26 cellular contexts compared by ENCODE assay signal in the genomic region with DNA sequence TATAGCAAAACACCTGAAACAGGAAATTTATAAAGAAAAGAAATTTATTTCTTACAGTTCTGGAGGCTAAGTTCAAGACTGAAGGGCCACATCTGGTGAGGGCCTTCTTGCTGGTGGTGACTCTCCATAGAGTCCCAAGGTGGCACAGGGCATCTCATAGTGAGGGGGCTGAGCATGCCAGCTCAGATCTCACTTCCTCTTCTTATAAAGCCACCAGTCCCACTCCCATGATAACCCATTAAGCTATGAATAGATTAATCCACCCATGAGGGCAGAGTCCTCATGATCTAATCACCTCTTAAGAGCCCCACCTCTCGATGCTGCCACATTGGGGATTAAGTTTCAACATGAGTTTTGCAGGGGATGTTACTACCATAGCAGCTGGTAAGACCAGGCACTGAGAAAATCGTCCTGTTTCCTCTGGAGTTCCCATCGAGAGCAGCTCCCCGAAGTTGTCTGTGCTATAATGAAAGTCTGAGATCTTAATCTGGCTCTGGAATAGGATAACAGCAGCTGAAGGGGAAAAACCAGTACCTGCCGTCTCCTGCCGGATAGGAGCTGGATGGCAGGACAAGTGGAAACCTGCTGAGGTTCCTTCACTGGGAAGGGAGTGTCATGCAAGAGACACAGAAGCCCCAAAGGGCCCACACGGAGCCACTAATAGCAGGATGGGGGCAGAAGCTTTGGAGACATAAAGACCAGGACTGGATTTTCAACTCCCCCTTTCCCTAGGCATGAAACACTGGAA.
DNase-seq lines count a peak whose midpoint lies in the region; ATAC-seq and TF ChIP-seq lines count a peak whose summit lies in the region.
"Had no signal": no experiment of that assay in that cellular context is flagged by ENCODE, and none has a peak within 500 bp of the region (broad histone marks: within the 10 kb centered on the region; RNA-seq: fewer than 3 reads in every experiment).

No MANE protein-coding gene starts in this region.

- H3K27me3 ChIP-seq in esophagus muscularis mucosa, result peaks cover 0 to 53% (median 0%) of the 10 kb centered on the region in 4 donors
- H3K27me3 ChIP-seq: neutrophil, thyroid gland had no signal

- TF ChIP-seq EP300 in esophagus muscularis mucosa (IDR thresholded peaks at IDR 0.05), result no peak

- no peak for TF ChIP-seq CTCF in esophagus muscularis mucosa (IDR thresholded peaks at IDR 0.05)

- ATAC-seq in HG02759 (IDR thresholded peaks at IDR 0.05; ENCODE audit: unreplicated experiment), result no peak
- no peak for ATAC-seq in GM21381 (IDR thresholded peaks at IDR 0.05; ENCODE audit: unreplicated experiment)
- ATAC-seq: activated naive CD8-positive, alpha-beta T cell treated with anti-CD3 and anti-CD28 coated beads, Interleukin-2, amount 50 U/mL, for 24 hours; effector memory CD8-positive, alpha-beta T cell; GM23338; stimulated activated naive CD8-positive, alpha-beta T cell treated with anti-CD3 and anti-CD28 coated beads, Interleukin-15, Interleukin-2, amounts not matched to agents 100 U/mL and 50 U/mL, for 24 hours had no signal

- H3K4me3 ChIP-seq in esophagus muscularis mucosa, result no peak overlapping the region
- H3K4me3 ChIP-seq: GM23338, SK-N-MC, spleen, thyroid gland had no signal

- DNase-seq in DMS79 treated with DMSO at 0.1 percent for 48 hours (lab: John Stamatoyannopoulos, UW) (peak; percentile 17), DMS79 (lab: John Stamatoyannopoulos, UW) (no peak), DMS 273 (lab: John Stamatoyannopoulos, UW; ENCODE audit: unreplicated experiment) (peak; percentile 89), NCI-H524 treated with DMSO at 0.1 percent for 48 hours (lab: John Stamatoyannopoulos, UW) (peak; percentile 98), esophagus muscularis mucosa (ENCODE audit: extremely low spot score) (peak; percentile 34), ureter (ENCODE audit: low spot score) (no peak)
- DNase-seq: 8988T; activated CD4-positive, alpha-beta memory T cell treated with anti-CD3 and anti-CD28 coated beads for 36 hours; activated gamma-delta T cell; activated naive CD8-positive, alpha-beta T cell treated with anti-CD3 and anti-CD28 coated beads, Interleukin-2, amount 50 U/mL, for 24 hours; activated T-cell treated with anti-CD3 and anti-CD28 coated beads for 4 hours; AML-193; Caco-2; effector memory CD8-positive, alpha-beta T cell; kidney glomerular epithelial cell; NCI-H1092 treated with DMSO at 0.1 percent for 48 hours; NCI-H2081 treated with DMSO at 0.1 percent for 48 hours; spleen; stimulated activated CD4-positive, alpha-beta T cell treated with anti-CD3 and anti-CD28 coated beads, Interleukin-4, amount 100 ng/mL, for 1 hour; stimulated activated naive CD8-positive, alpha-beta T cell treated with anti-CD3 and anti-CD28 coated beads, Interleukin-15, Interleukin-2, amounts not matched to agents 100 U/mL and 50 U/mL, for 24 hours; thyroid gland had no signal

- H3K27ac ChIP-seq in esophagus muscularis mucosa (replicated peaks in 1 of 4), result no peak overlapping the region
- H3K27ac ChIP-seq: neutrophil, SK-N-MC, spleen, thyroid gland had no signal

- peaks cover 0 to 9% (median 8%) of the 10 kb centered on the region in 4 donors for H3K9me3 ChIP-seq in esophagus muscularis mucosa
- H3K9me3 ChIP-seq: Caco-2, neutrophil, thyroid gland had no signal

- no peaks in the 10 kb centered on the region for H3K36me3 ChIP-seq in esophagus muscularis mucosa
- H3K36me3 ChIP-seq: neutrophil, spleen, thyroid gland had no signal

- TF ChIP-seq POLR2A in esophagus muscularis mucosa (IDR thresholded peaks at IDR 0.05; ENCODE audit: low read depth), result no peak

- intact Hi-C loops in esophagus muscularis mucosa (cut with DNase I), result no loop called here

- H3K4me1 ChIP-seq in esophagus muscularis mucosa, result no peaks in the 10 kb centered on the region
- H3K4me1 ChIP-seq: Caco-2, spleen, thyroid gland had no signal

- 71% methylated on average over 7 of the region's 7 CpGs for WGBS in esophagus muscularis mucosa

Comparison
In these comparisons a context has a peak if more than half of its experiments do, and no peak if none do; other contexts are left out.
1. DNase-seq: peak in DMS79 treated with DMSO at 0.1 percent for 48 hours (single experiment), DMS 273 (single experiment), NCI-H524 treated with DMSO at 0.1 percent for 48 hours (single experiment) and esophagus muscularis mucosa (single experiment); none in DMS79 (single experiment) and ureter (single experiment).